ENCODE assay signal across 22 cellular contexts in the genomic region with DNA sequence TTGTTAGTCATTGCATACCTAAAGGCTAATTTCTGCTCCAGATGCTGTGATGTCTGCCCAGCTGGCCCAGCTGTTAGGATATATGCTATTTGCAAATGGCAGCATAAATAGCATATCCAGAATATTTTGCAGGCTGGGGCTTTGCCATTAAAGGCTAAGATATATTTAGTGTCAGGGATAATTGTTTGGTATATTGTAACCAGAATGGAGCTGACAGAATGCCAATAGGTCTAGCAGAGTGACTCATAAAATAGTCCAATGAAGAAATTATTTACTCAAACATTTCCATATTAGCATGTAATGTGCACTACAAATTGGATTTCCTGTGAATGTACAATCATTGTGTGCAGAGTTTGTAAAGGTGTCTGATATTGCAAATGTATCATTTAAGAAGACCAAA.
DNase-seq lines count a peak whose midpoint lies in the region; TF ChIP-seq lines count a peak whose summit lies in the region.
"Had no signal": no experiment of that assay in that cellular context is flagged by ENCODE, and none has a peak within 500 bp of the region (broad histone marks: within the 10 kb centered on the region; RNA-seq: fewer than 3 reads in every experiment).

No MANE protein-coding gene starts in this region.

- H3K27ac Mint-ChIP-seq in T-helper 2 cell treated with Interferon-gamma antibody and Interleukin-4, amounts not matched to agents 5 μg/mL and 100 μg/mL, for 36 hours, result no peak overlapping the region
- H3K27ac Mint-ChIP-seq: stimulated activated naive CD8-positive, alpha-beta T cell treated with anti-CD3 and anti-CD28 coated beads, Interleukin-15, Interleukin-2, amounts not matched to agents 100 ng/mL and 50 ng/mL, for 24 hours had no signal

- TF ChIP-seq CTCF in choroid plexus epithelial cell (conservative IDR thresholded peaks at IDR 0.05; ENCODE audit: low read depth, low read length), result no peak

- H3K4me3 ChIP-seq in choroid plexus epithelial cell (ENCODE audit: low read depth, low read length), result no peak overlapping the region
- H3K4me3 ChIP-seq: psoas muscle, tibial nerve had no signal

- no peaks in the 10 kb centered on the region for H3K27me3 Mint-ChIP-seq in T-helper 2 cell treated with Interferon-gamma antibody and Interleukin-4, amounts not matched to agents 5 μg/mL and 100 μg/mL, for 36 hours (ENCODE audit: low read depth)
- H3K27me3 Mint-ChIP-seq: stimulated activated naive CD8-positive, alpha-beta T cell treated with anti-CD3 and anti-CD28 coated beads, Interleukin-15, Interleukin-2, amounts not matched to agents 100 ng/mL and 50 ng/mL, for 24 hours had no signal

- H3K4me1 Mint-ChIP-seq in T-helper 2 cell treated with Interferon-gamma antibody and Interleukin-4, amounts not matched to agents 5 μg/mL and 100 μg/mL, for 36 hours (ENCODE audit: low read depth), result no peaks in the 10 kb centered on the region

- DNase-seq in GM03348 (ENCODE audit: low spot score) (peak; percentile 7), NCI-H446 (lab: John Stamatoyannopoulos, UW) (peak; percentile 23 to 41), choroid plexus epithelial cell (ENCODE audit: low read depth) (peak; percentile 16), kidney tubule cell (ENCODE audit: low spot score) (peak; percentile 8), NCI-H2171 treated with DMSO at 0.1 percent for 48 hours (lab: John Stamatoyannopoulos, UW) (no peak)
- DNase-seq in T-helper 2 cell treated with Interferon-gamma antibody and Interleukin-4, amounts not matched to agents 5 μg/mL and 100 μg/mL, for 36 hours (ENCODE audit: low spot score), result no peak
- no peak for DNase-seq in stimulated activated CD4-positive, alpha-beta T cell treated with anti-CD3 and anti-CD28 coated beads, Interleukin-2, amount 100 ng/mL, for 24 hours
- DNase-seq: activated naive CD4-positive, alpha-beta T cell treated with Interleukin-2 at 50 U/mL for 16 hours; activated T-cell treated with anti-CD3 and anti-CD28 coated beads, Interleukin-2, amount 50 U/mL, for 48 hours; aorta; BE2C; glutamatergic neuron; Kasumi-1; NCI-H1105; NCI-H2107; NCI-H526 treated with DMSO at 0.1 percent for 48 hours; psoas muscle; SHP77; small intestine; stimulated activated CD4-positive, alpha-beta T cell treated with anti-CD3 and anti-CD28 coated beads, Interleukin-4, amount 100 ng/mL, for 1 hour had no signal

- H3K36me3 Mint-ChIP-seq in T-helper 2 cell treated with Interferon-gamma antibody and Interleukin-4, amounts not matched to agents 5 μg/mL and 100 μg/mL, for 36 hours (ENCODE audit: low read depth), result no peaks in the 10 kb centered on the region

- no peak overlapping the region for H3K4me3 Mint-ChIP-seq in T-helper 2 cell treated with Interferon-gamma antibody and Interleukin-4, amounts not matched to agents 5 μg/mL and 100 μg/mL, for 36 hours
- H3K4me3 Mint-ChIP-seq: stimulated activated naive CD8-positive, alpha-beta T cell treated with anti-CD3 and anti-CD28 coated beads, Interleukin-15, Interleukin-2, amounts not matched to agents 100 ng/mL and 50 ng/mL, for 24 hours had no signal

- peaks cover 32% of the 10 kb centered on the region for H3K9me3 Mint-ChIP-seq in T-helper 2 cell treated with Interferon-gamma antibody and Interleukin-4, amounts not matched to agents 5 μg/mL and 100 μg/mL, for 36 hours

Comparison
In these comparisons a context has a peak if more than half of its experiments do, and no peak if none do; other contexts are left out.
1. DNase-seq: peak in GM03348 (single experiment), NCI-H446 (2 of 2), choroid plexus epithelial cell (single experiment) and kidney tubule cell (single experiment); none in NCI-H2171 treated with DMSO at 0.1 percent for 48 hours (single experiment), T-helper 2 cell treated with Interferon-gamma antibody and Interleukin-4, amounts not matched to agents 5 μg/mL and 100 μg/mL, for 36 hours (single experiment) and stimulated activated CD4-positive, alpha-beta T cell treated with anti-CD3 and anti-CD28 coated beads, Interleukin-2, amount 100 ng/mL, for 24 hours (0 of 2).